Comparison of ENCODE assay signal across 8 cellular contexts in the genomic region with DNA sequence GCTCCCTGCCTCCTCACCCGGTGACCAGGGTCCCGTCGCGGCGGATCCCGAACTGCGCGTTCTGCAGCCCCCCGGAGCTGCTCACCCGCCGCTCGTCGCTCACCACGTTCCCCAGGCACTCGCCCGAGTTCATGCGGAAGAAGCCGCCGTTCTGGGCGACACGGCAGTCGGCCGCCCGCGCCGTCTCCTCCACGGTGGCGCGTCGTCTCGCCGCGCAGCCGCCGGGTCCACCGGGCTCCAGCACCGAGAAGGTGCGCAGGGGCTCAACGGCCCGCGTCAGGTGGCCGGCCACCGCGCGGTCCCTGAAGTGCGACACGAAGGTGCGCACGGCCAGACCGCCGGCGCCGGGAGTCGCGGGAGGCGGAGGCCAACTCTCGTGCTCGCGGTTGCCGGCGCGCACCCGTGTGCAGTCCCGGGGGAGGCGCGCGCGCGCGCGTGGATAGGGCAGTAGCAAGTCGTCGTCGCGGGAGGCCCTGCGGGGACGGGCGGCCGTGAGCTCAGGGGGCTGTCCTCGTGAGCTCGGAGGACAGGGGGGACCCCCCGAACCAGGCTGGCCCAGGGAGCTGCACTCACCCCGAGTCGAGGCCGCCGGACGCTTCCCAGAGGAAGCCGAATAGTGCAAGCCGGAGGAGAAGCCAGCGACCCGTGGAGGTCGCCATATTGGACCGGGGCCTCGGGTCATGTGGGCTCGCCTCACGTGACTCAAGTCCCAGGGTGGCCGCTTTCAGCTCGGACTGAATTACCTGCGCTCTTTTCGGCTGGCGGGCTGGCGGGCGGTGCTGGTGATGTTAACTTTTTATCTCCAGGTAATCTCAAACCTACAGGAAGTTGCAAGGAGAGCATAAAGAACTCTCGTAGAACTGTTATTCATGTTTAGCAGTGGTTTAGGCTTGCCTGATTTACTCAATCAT. TPM values are rescaled to one million over a fixed set of nuclear protein-coding genes. Genes with fewer than 3 reads are reported as not detected.
A peak's percentile ranks its signal among the peaks of the same experiment; 100 is the strongest.
DNase-seq lines count a peak whose midpoint lies in the region; ATAC-seq, FAIRE-seq and TF ChIP-seq lines count a peak whose summit lies in the region.

A gene with protein sequence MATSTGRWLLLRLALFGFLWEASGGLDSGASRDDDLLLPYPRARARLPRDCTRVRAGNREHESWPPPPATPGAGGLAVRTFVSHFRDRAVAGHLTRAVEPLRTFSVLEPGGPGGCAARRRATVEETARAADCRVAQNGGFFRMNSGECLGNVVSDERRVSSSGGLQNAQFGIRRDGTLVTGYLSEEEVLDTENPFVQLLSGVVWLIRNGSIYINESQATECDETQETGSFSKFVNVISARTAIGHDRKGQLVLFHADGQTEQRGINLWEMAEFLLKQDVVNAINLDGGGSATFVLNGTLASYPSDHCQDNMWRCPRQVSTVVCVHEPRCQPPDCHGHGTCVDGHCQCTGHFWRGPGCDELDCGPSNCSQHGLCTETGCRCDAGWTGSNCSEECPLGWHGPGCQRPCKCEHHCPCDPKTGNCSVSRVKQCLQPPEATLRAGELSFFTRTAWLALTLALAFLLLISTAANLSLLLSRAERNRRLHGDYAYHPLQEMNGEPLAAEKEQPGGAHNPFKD (minus strand): TSS at position 680 of the 911 bp plus-strand sequence. CDS start 21 bp downstream, at position 659.

- H3K9me3 Mint-ChIP-seq in activated T-cell treated with anti-CD3 and anti-CD28 coated beads, Interleukin-2, amount 50 U/mL, for 24 hours, result no peaks in the 10 kb centered on the region

- under 1% methylated on average over 104 of the region's 104 CpGs for WGBS in HUES64
- WGBS in esophagus, 2 donors, result 0 to 1% methylated on average over 87 to 104 of the region's 104 CpGs

- peak within 1 kb of the TSS; percentile 78 for H3K9ac ChIP-seq in HUES64 (ENCODE audit: low read depth, low read length)
- H3K9ac ChIP-seq in mucosa of stomach (ENCODE audit: low read length), result peak within 1 kb of the TSS; percentile 74

- no peaks in the 10 kb centered on the region for H3K9me2 ChIP-seq in PC-9 (ENCODE audit: insufficient read depth)

- H3K79me2 ChIP-seq in PC-9 (ENCODE audit: low read depth), result 0 out of 2 replicates have a peak, but pooled peaks cover 3% of the 10 kb centered on the region

- H3K27ac Mint-ChIP-seq in activated T-cell treated with anti-CD3 and anti-CD28 coated beads, Interleukin-2, amount 50 U/mL, for 24 hours, result peak within 1 kb of the TSS; percentile 92

- H3K27me3 ChIP-seq in HUES64 (ENCODE audit: insufficient read depth, low read length) (peaks cover 9% of the 10 kb centered on the region), PC-9 (ENCODE audit: insufficient read depth, low read depth) (no peaks in the 10 kb centered on the region), esophagus (ENCODE audit: control insufficient read depth in 1 of 2, insufficient read depth in 2 of 2, low read length in 2 of 2) (no peaks in the 10 kb centered on the region), mucosa of stomach (ENCODE audit: control insufficient read depth, insufficient read depth, low read length) (no peaks in the 10 kb centered on the region)

- CTCF ChIA-PET in PC-9 (lab: Charles Lee), result no interaction called here

- DNase-seq in D721Med (ENCODE audit: insufficient read length, low spot score), result peak; percentile 90
- DNase-seq in PC-9, result peak; percentile 63 to 85
- DNase-seq in activated T-cell treated with anti-CD3 and anti-CD28 coated beads, Interleukin-2, amount 50 U/mL, for 24 hours, result peak; percentile 88
- peak; percentile 62 to 72 for DNase-seq in stimulated activated CD8-positive, alpha-beta memory T cell treated with anti-CD3 and anti-CD28 coated beads, Interleukin-4, amount 100 ng/mL, for 4 hours (ENCODE audit: low read depth in 2 of 2, low spot score in 1 of 2)

- no peaks in the 10 kb centered on the region for H4K20me1 ChIP-seq in PC-9 (ENCODE audit: insufficient read depth)

- H3K4me3 Mint-ChIP-seq in activated T-cell treated with anti-CD3 and anti-CD28 coated beads, Interleukin-2, amount 50 U/mL, for 24 hours, result peak within 1 kb of the TSS; percentile 83

- H2AFZ ChIP-seq in PC-9, result peak within 1 kb of the TSS; percentile 93

- intact Hi-C loops in PC-9 (cut with micrococcal nuclease; ENCODE audit: unreplicated experiment), result no loop called here

- TF ChIP-seq CTCF in D721Med (IDR thresholded peaks at IDR 0.05; ENCODE audit: insufficient read depth, missing control alignments) (no peak), PC-9 (conservative IDR thresholded peaks at IDR 0.05) (no peak)

- FAIRE-seq in D721Med (lab: Jason Lieb, UNC), result no peak

- H3K4me1 ChIP-seq in HUES64 (ENCODE audit: insufficient read depth, low read length) (peaks cover 15% of the 10 kb centered on the region), PC-9 (replicated peaks; ENCODE audit: insufficient read depth) (peaks cover 12% of the 10 kb centered on the region), esophagus (ENCODE audit: control insufficient read depth in 2 of 2, insufficient read depth in 2 of 2, low read length in 1 of 2) (peaks cover 0 to 3% of the 10 kb centered on the region in 2 donors), mucosa of stomach (ENCODE audit: control insufficient read depth, insufficient read depth, low read length) (peaks cover 33% of the 10 kb centered on the region)

- peak; percentile 87 for ATAC-seq in GM21423 (IDR thresholded peaks at IDR 0.05; ENCODE audit: unreplicated experiment)

- peaks cover 24% of the 10 kb centered on the region for H3K36me3 Mint-ChIP-seq in activated T-cell treated with anti-CD3 and anti-CD28 coated beads, Interleukin-2, amount 50 U/mL, for 24 hours (ENCODE audit: low read depth)

- POLR2A ChIA-PET in PC-9 (lab: Charles Lee; ENCODE audit: unreplicated experiment), result interaction anchor here (0.6 to 0.7 kb wide), 3 partner anchors 12 to 300 kb away, joined by 4 to 13 read pairs (median 7); a partner anchor contains a TSS

- H3K9me3 ChIP-seq in HUES64 (ENCODE audit: insufficient read depth, low read depth, low read length) (no peaks in the 10 kb centered on the region), PC-9 (ENCODE audit: insufficient read depth, low read depth) (no peaks in the 10 kb centered on the region), esophagus (ENCODE audit: control insufficient read depth in 2 of 2, insufficient read depth in 1 of 2, low read depth in 1 of 2, low read length in 1 of 2) (no peaks in the 10 kb centered on the region), mucosa of stomach (ENCODE audit: control insufficient read depth, low read length) (no peaks in the 10 kb centered on the region)

- H3K27me3 Mint-ChIP-seq in activated T-cell treated with anti-CD3 and anti-CD28 coated beads, Interleukin-2, amount 50 U/mL, for 24 hours, result no peaks in the 10 kb centered on the region

- H3K27ac ChIP-seq in HUES64 (ENCODE audit: low read depth, low read length) (peak within 1 kb of the TSS; percentile 61), PC-9 (no peak within 1 kb of the TSS), esophagus (ENCODE audit: low read depth in 2 of 2, low read length in 1 of 2) (peak within 1 kb of the TSS; percentile 57 to 78)

- H3K4me2 ChIP-seq in PC-9, result peak within 1 kb of the TSS; percentile 76

- H3K4me1 Mint-ChIP-seq in activated T-cell treated with anti-CD3 and anti-CD28 coated beads, Interleukin-2, amount 50 U/mL, for 24 hours (ENCODE audit: low read depth), result peaks cover 22% of the 10 kb centered on the region

- no peaks in the 10 kb centered on the region for H3F3A ChIP-seq in PC-9 (ENCODE audit: insufficient read depth, low read depth)

- H3K36me3 ChIP-seq in HUES64 (ENCODE audit: insufficient read depth, low read length) (no peaks in the 10 kb centered on the region; the same call in 1 of the 2 replicates), PC-9 (ENCODE audit: low read depth) (no peaks in the 10 kb centered on the region), esophagus (ENCODE audit: control insufficient read depth in 2 of 2, insufficient read depth in 2 of 2, low read length in 1 of 2) (peaks cover 0 to 10% of the 10 kb centered on the region in 2 donors), mucosa of stomach (ENCODE audit: control insufficient read depth, insufficient read depth, low read length) (no peaks in the 10 kb centered on the region)

- H3K4me3 ChIP-seq in HUES64 (ENCODE audit: low read length) (peak within 1 kb of the TSS; percentile 82), PC-9 (peak within 1 kb of the TSS; percentile 59), esophagus (ENCODE audit: low read depth in 1 of 2, low read length in 2 of 2) (peak within 1 kb of the TSS; percentile 70 to 93), mucosa of stomach (ENCODE audit: low read length) (peak within 1 kb of the TSS; percentile 86)

- no TSS peak for BruUV-seq in PC-9 (replicated peaks; lab: Mats Ljungman, UMichigan)

RNA-seq across cellular contexts. Expression of the gene that starts here (rescaled TPM):
- 10.6 TPM for polyA plus RNA-seq in HUES64 (2013, experiment 1 of 2)
- polyA plus RNA-seq in HUES64 (2013, experiment 2 of 2), result 6.8 TPM
- total RNA-seq in PC-9 (2021), result 20.6 and 31.2 TPM in 2 replicates
- 1 to 10 TPM; 5.5 to 9.6 TPM for polyA plus RNA-seq in esophagus
